ENCODE assay signal across 1 cellular context in the genomic region with DNA sequence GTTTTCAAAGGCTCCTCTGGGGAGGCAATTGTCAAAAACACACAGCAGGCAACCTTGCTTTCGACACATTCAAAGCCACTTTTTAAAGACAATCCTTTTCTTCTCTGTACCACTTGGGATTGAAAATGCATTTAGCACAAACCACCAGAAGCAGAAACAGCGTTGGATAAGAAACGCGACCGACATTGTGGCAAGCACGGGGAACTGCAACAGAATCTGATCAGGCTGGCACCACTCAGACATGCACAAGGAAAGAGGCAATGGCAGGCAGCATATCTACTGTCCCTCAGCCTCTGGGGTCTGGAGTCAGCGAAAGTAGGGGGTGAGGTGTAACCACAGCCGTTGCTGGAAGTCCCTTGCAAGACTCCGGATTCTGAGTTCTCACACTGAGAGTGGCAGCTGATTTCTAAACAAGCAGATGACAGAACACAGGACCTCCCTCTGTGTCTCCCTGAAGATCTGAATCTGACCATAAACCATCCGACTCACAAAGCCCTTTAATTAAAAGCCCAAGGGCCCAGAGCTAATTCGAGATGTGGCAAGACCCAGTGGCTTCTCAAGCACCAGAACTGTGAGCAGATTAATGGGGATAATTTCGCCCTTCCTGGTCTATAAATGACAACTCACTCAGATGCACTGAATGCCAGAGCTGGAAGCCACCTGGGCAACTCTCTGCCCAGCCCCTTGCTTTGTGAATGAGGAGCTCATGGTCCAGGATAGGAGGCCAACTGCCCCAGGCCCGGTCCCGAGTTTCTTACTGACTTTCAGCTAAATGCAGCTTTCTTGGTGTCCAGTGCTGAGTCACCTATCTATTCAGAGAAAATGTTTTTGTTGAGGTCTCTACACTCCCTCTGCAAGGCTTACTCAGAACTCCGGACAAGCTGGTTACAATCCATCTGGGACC.
TF ChIP-seq lines count a peak whose summit lies in the region.

No MANE protein-coding gene starts in this region.

TF ChIP-seq in K562, 482 proteins besides CTCF, POLR2A, EP300 and RAD21 (continued from another document and continues in another):
- TF ChIP-seq, protein P1, sequence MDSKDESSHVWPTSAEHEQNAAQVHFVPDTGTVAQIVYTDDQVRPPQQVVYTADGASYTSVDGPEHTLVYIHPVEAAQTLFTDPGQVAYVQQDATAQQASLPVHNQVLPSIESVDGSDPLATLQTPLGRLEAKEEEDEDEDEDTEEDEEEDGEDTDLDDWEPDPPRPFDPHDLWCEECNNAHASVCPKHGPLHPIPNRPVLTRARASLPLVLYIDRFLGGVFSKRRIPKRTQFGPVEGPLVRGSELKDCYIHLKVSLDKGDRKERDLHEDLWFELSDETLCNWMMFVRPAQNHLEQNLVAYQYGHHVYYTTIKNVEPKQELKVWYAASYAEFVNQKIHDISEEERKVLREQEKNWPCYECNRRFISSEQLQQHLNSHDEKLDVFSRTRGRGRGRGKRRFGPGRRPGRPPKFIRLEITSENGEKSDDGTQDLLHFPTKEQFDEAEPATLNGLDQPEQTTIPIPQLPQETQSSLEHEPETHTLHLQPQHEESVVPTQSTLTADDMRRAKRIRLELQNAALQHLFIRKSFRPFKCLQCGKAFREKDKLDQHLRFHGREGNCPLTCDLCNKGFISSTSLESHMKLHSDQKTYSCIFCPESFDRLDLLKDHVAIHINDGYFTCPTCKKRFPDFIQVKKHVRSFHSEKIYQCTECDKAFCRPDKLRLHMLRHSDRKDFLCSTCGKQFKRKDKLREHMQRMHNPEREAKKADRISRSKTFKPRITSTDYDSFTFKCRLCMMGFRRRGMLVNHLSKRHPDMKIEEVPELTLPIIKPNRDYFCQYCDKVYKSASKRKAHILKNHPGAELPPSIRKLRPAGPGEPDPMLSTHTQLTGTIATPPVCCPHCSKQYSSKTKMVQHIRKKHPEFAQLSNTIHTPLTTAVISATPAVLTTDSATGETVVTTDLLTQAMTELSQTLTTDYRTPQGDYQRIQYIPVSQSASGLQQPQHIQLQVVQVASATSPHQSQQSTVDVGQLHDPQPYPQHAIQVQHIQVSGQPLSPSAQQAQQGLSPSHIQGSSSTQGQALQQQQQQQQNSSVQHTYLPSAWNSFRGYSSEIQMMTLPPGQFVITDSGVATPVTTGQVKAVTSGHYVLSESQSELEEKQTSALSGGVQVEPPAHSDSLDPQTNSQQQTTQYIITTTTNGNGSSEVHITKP (IDR thresholded peaks at IDR 0.05; ENCODE audit: partially characterized antibody): no peak
- TF ChIP-seq POLR2AphosphoS2 (IDR thresholded peaks at IDR 0.05; ENCODE audit: low read length): no peak
- peak; percentile 10; the same call in 1 of the 2 replicates for TF ChIP-seq ZNF589 (CRISPR knock-in tag; IDR thresholded peaks at IDR 0.05; ENCODE audit: low read depth)
- peak; percentile 66 for TF ChIP-seq SOX6 (IDR thresholded peaks at IDR 0.05)
- TF ChIP-seq CEBPG (CRISPR knock-in tag; IDR thresholded peaks at IDR 0.05): no peak
- TF ChIP-seq CEBPG (tag; conservative IDR thresholded peaks at IDR 0.05 in 1 of 2, IDR thresholded peaks at IDR 0.05 in 1 of 2): 0 out of 4 replicates have a peak, but pooled peaks of 1 of the 2 experiments have one; percentile 50
- peak in 1 of 2 experiments; percentile 49; a peak in 1 of 4 replicates for TF ChIP-seq RCOR1 (IDR thresholded peaks at IDR 0.05; ENCODE audit: borderline replicate concordance in 1 of 2, low read depth in 2 of 2, low read length in 2 of 2)
- TF ChIP-seq, protein P2, sequence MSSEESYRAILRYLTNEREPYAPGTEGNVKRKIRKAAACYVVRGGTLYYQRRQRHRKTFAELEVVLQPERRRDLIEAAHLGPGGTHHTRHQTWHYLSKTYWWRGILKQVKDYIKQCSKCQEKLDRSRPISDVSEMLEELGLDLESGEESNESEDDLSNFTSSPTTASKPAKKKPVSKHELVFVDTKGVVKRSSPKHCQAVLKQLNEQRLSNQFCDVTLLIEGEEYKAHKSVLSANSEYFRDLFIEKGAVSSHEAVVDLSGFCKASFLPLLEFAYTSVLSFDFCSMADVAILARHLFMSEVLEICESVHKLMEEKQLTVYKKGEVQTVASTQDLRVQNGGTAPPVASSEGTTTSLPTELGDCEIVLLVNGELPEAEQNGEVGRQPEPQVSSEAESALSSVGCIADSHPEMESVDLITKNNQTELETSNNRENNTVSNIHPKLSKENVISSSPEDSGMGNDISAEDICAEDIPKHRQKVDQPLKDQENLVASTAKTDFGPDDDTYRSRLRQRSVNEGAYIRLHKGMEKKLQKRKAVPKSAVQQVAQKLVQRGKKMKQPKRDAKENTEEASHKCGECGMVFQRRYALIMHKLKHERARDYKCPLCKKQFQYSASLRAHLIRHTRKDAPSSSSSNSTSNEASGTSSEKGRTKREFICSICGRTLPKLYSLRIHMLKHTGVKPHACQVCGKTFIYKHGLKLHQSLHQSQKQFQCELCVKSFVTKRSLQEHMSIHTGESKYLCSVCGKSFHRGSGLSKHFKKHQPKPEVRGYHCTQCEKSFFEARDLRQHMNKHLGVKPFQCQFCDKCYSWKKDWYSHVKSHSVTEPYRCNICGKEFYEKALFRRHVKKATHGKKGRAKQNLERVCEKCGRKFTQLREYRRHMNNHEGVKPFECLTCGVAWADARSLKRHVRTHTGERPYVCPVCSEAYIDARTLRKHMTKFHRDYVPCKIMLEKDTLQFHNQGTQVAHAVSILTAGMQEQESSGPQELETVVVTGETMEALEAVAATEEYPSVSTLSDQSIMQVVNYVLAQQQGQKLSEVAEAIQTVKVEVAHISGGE (CRISPR knock-in tag; IDR thresholded peaks at IDR 0.05): peak in 1 of 3 experiments; percentile 55; a peak in 2 of 6 replicates
- TF ChIP-seq, protein P3, sequence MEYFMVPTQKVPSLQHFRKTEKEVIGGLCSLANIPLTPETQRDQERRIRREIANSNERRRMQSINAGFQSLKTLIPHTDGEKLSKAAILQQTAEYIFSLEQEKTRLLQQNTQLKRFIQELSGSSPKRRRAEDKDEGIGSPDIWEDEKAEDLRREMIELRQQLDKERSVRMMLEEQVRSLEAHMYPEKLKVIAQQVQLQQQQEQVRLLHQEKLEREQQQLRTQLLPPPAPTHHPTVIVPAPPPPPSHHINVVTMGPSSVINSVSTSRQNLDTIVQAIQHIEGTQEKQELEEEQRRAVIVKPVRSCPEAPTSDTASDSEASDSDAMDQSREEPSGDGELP (CRISPR knock-in tag; IDR thresholded peaks at IDR 0.05; ENCODE audit: borderline replicate concordance): 0 out of 2 replicates have a peak, but pooled peaks have one; percentile 14
- TF ChIP-seq BACH1 (tag; IDR thresholded peaks at IDR 0.05): peak; percentile 73
- TF ChIP-seq TBP (optimal IDR thresholded peaks at IDR 0.05; ENCODE audit: low read depth, low read length): peak; percentile 19
- no peak for TF ChIP-seq ZNF121 (CRISPR knock-in tag; conservative IDR thresholded peaks at IDR 0.05)
- peak; percentile 64 for TF ChIP-seq RBBP5 (IDR thresholded peaks at IDR 0.05; ENCODE audit: borderline replicate concordance, insufficient read depth, low read length, poor library complexity, severe bottlenecking)
- TF ChIP-seq, protein P4, sequence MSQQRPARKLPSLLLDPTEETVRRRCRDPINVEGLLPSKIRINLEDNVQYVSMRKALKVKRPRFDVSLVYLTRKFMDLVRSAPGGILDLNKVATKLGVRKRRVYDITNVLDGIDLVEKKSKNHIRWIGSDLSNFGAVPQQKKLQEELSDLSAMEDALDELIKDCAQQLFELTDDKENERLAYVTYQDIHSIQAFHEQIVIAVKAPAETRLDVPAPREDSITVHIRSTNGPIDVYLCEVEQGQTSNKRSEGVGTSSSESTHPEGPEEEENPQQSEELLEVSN (IDR thresholded peaks at IDR 0.05; ENCODE audit: borderline replicate concordance in 1 of 2, extremely low read depth in 1 of 2, insufficient read depth in 1 of 2, insufficient read length in 1 of 2, low read depth in 1 of 2, low read length in 1 of 2, poor library complexity in 1 of 2, severe bottlenecking in 1 of 2): no peak
- TF ChIP-seq BMI1 (IDR thresholded peaks at IDR 0.05; ENCODE audit: low read length): no peak
- TF ChIP-seq RHOXF2B (CRISPR knock-in tag; conservative IDR thresholded peaks at IDR 0.05): no peak
- TF ChIP-seq, protein P5, sequence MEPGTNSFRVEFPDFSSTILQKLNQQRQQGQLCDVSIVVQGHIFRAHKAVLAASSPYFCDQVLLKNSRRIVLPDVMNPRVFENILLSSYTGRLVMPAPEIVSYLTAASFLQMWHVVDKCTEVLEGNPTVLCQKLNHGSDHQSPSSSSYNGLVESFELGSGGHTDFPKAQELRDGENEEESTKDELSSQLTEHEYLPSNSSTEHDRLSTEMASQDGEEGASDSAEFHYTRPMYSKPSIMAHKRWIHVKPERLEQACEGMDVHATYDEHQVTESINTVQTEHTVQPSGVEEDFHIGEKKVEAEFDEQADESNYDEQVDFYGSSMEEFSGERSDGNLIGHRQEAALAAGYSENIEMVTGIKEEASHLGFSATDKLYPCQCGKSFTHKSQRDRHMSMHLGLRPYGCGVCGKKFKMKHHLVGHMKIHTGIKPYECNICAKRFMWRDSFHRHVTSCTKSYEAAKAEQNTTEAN (CRISPR knock-in tag; IDR thresholded peaks at IDR 0.05): no peak
- TF ChIP-seq E2F3 (CRISPR knock-in tag; IDR thresholded peaks at IDR 0.05): no peak
- TF ChIP-seq, protein P6, sequence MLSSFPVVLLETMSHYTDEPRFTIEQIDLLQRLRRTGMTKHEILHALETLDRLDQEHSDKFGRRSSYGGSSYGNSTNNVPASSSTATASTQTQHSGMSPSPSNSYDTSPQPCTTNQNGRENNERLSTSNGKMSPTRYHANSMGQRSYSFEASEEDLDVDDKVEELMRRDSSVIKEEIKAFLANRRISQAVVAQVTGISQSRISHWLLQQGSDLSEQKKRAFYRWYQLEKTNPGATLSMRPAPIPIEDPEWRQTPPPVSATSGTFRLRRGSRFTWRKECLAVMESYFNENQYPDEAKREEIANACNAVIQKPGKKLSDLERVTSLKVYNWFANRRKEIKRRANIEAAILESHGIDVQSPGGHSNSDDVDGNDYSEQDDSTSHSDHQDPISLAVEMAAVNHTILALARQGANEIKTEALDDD (IDR thresholded peaks at IDR 0.05): no peak
- TF ChIP-seq CXXC5 (CRISPR knock-in tag; IDR thresholded peaks at IDR 0.05): peak; percentile 19; the same call in 1 of the 2 replicates
- TF ChIP-seq HMGN3 (IDR thresholded peaks at IDR 0.05; ENCODE audit: borderline replicate concordance, extremely low read depth, insufficient read length, low read depth, low read length): no peak
- no peak for TF ChIP-seq CBFA2T3 (IDR thresholded peaks at IDR 0.05)
- TF ChIP-seq ZNF699 (CRISPR knock-in tag; IDR thresholded peaks at IDR 0.05; ENCODE audit: insufficient replicate concordance): no peak
- no peak for TF ChIP-seq ZNF668 (CRISPR knock-in tag; IDR thresholded peaks at IDR 0.05)
- TF ChIP-seq ZKSCAN1 (IDR thresholded peaks at IDR 0.05; ENCODE audit: low read depth, low read length): no peak
- no peak for TF ChIP-seq MAZ (CRISPR knock-in tag; conservative IDR thresholded peaks at IDR 0.05 in 1 of 2, IDR thresholded peaks at IDR 0.05 in 1 of 2)
- peak; percentile 85 for TF ChIP-seq DPF2 (IDR thresholded peaks at IDR 0.05)
- no peak; the same call in 1 of the 2 replicates for TF ChIP-seq GTF2E2 (tag; IDR thresholded peaks at IDR 0.05)
- TF ChIP-seq GABPA (tag; conservative IDR thresholded peaks at IDR 0.05; ENCODE audit: low read depth): 0 out of 2 replicates have a peak, but pooled peaks have one; percentile 19
- no peak for TF ChIP-seq ATF1 (CRISPR knock-in tag; IDR thresholded peaks at IDR 0.05)
- TF ChIP-seq ATF1 (tag; IDR thresholded peaks at IDR 0.05): 0 out of 2 replicates have a peak, but pooled peaks have one; percentile 10
- TF ChIP-seq DNMT1 (IDR thresholded peaks at IDR 0.05): no peak
- TF ChIP-seq EZH2 (IDR thresholded peaks at IDR 0.05; ENCODE audit: borderline replicate concordance, low read depth, low read length): no peak
- no peak for TF ChIP-seq XRCC5 (IDR thresholded peaks at IDR 0.05; ENCODE audit: low read depth, low read length)
- TF ChIP-seq, protein P7, sequence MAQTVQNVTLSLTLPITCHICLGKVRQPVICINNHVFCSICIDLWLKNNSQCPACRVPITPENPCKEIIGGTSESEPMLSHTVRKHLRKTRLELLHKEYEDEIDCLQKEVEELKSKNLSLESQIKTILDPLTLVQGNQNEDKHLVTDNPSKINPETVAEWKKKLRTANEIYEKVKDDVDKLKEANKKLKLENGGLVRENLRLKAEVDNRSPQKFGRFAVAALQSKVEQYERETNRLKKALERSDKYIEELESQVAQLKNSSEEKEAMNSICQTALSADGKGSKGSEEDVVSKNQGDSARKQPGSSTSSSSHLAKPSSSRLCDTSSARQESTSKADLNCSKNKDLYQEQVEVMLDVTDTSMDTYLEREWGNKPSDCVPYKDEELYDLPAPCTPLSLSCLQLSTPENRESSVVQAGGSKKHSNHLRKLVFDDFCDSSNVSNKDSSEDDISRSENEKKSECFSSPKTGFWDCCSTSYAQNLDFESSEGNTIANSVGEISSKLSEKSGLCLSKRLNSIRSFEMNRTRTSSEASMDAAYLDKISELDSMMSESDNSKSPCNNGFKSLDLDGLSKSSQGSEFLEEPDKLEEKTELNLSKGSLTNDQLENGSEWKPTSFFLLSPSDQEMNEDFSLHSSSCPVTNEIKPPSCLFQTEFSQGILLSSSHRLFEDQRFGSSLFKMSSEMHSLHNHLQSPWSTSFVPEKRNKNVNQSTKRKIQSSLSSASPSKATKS (CRISPR knock-in tag; IDR thresholded peaks at IDR 0.05): no peak
- no peak for TF ChIP-seq ZZZ3 (IDR thresholded peaks at IDR 0.05)
- peak; percentile 51; the same call in 1 of the 2 replicates for TF ChIP-seq LEF1 (IDR thresholded peaks at IDR 0.05)
- peak; percentile 67 for TF ChIP-seq ARID1B (IDR thresholded peaks at IDR 0.05)
- no peak for TF ChIP-seq ZKSCAN3 (CRISPR knock-in tag; IDR thresholded peaks at IDR 0.05)
- TF ChIP-seq MAFG (tag; conservative IDR thresholded peaks at IDR 0.05): peak; percentile 90
- peak; percentile 66 for TF ChIP-seq SMARCE1 (IDR thresholded peaks at IDR 0.05)
- TF ChIP-seq XRCC4 (IDR thresholded peaks at IDR 0.05; ENCODE audit: extremely low read depth, insufficient read depth, insufficient read length): no peak
- TF ChIP-seq PHTF2 (CRISPR knock-in tag; IDR thresholded peaks at IDR 0.05): no peak
- no peak for TF ChIP-seq ZNF384 (IDR thresholded peaks at IDR 0.05; ENCODE audit: low read depth, low read length)
- TF ChIP-seq, protein P8, sequence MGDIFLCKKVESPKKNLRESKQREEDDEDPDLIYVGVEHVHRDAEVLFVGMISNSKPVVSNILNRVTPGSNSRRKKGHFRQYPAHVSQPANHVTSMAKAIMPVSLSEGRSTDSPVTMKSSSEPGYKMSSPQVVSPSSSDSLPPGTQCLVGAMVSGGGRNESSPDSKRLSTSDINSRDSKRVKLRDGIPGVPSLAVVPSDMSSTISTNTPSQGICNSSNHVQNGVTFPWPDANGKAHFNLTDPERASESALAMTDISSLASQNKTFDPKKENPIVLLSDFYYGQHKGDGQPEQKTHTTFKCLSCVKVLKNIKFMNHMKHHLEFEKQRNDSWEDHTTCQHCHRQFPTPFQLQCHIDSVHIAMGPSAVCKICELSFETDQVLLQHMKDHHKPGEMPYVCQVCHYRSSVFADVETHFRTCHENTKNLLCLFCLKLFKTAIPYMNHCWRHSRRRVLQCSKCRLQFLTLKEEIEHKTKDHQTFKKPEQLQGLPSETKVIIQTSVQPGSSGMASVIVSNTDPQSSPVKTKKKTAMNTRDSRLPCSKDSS (IDR thresholded peaks at IDR 0.05; ENCODE audit: low read depth, partially characterized antibody): no peak
- TF ChIP-seq, protein P9, sequence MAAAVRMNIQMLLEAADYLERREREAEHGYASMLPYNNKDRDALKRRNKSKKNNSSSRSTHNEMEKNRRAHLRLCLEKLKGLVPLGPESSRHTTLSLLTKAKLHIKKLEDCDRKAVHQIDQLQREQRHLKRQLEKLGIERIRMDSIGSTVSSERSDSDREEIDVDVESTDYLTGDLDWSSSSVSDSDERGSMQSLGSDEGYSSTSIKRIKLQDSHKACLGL (CRISPR knock-in tag; IDR thresholded peaks at IDR 0.05; ENCODE audit: borderline replicate concordance, poor library complexity, severe bottlenecking): no peak
- no peak for TF ChIP-seq SAFB2 (IDR thresholded peaks at IDR 0.05; ENCODE audit: borderline replicate concordance, low read depth, low read length, severe bottlenecking)
